Comparison of ENCODE assay signal across 8 cellular contexts in the genomic region with DNA sequence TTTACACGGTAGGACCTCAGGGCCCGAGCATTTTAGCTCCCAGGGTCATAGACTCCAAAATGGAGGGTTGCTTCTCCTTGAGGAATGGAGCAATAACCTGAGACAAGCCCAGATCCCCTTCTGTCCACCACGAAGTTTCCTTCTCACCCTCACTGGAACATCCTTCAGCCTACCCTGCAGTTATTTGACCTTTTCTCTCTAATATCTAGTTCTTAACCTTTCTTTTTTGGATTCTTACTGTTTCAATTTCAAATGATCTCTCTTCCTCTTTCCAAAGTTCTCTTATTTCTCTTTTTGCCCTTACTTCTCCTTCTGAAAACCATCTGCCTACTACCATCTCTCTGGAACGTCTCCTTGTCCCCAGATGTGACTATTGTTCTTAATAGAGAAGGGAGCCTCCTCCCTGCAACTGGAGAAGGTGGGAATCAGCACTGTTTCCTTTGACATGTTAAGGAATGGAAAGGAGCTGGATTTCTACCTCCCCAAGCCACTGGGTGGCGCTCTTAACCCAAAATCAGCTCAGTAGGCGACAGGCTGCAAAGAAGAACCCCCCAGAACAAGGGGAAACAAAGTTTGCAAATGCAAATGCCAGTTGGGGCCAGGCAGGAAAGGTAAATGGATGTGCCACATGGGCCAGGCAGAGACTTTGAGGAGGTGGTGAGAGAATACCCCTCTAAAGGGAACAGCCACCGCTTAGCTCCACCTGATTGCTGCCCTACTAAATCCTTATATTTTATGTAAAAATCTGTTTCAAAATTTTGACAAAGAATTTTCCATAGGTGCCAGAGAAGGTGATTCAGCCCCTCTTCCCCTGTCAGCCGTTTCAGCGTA. TPM values are rescaled to one million over a fixed set of nuclear protein-coding genes. Genes with fewer than 3 reads are reported as not detected.
A peak's percentile ranks its signal among the peaks of the same experiment; 100 is the strongest.
DNase-seq lines count a peak whose midpoint lies in the region; ATAC-seq and TF ChIP-seq lines count a peak whose summit lies in the region.

No MANE protein-coding gene starts in this region.

- H3K4me1 ChIP-seq in psoas muscle: no peaks in the 10 kb centered on the region

- TF ChIP-seq CTCF in foreskin fibroblast (IDR thresholded peaks at IDR 0.05; ENCODE audit: low read depth, low read length): peak; percentile 41
- TF ChIP-seq CTCF in psoas muscle (IDR thresholded peaks at IDR 0.05): peak; percentile 41

- H3K9me3 ChIP-seq in MG63 (no peaks in the 10 kb centered on the region), psoas muscle (no peaks in the 10 kb centered on the region)

- H3K36me3 ChIP-seq in MG63: no peaks in the 10 kb centered on the region
- H3K36me3 ChIP-seq in psoas muscle (ENCODE audit: insufficient read depth in 1 of 2, low read depth in 1 of 2): no peaks in the 10 kb centered on the region

- intact Hi-C loops in psoas muscle (cut with DNase I): no loop called here

- H3K27ac ChIP-seq in psoas muscle: no peak overlapping the region

- H3K27me3 ChIP-seq in MG63 (peaks cover 18% of the 10 kb centered on the region), psoas muscle (ENCODE audit: insufficient read depth in 3 of 3, low read length in 2 of 3) (no peaks in the 10 kb centered on the region)

- DNase-seq in DMS153 treated with DMSO at 0.1 percent for 48 hours (lab: John Stamatoyannopoulos, UW; ENCODE audit: unreplicated experiment): peak; percentile 7
- no peak for DNase-seq in DMS153 (lab: John Stamatoyannopoulos, UW)
- peak; percentile 12 for DNase-seq in MG63
- DNase-seq in activated CD8-positive, alpha-beta memory T cell treated with anti-CD3 and anti-CD28 coated beads for 48 hours (ENCODE audit: low read depth in 2 of 3, low spot score in 2 of 3): peak in 2 of 3 experiments; percentile 19 to 25
- DNase-seq in foreskin fibroblast: peak in 1 of 2 donors; percentile 65
- DNase-seq in psoas muscle: peak in 1 of 2 donors; percentile 22
- DNase-seq in NCI-H345 treated with DMSO at 0.1 percent for 48 hours (lab: John Stamatoyannopoulos, UW; ENCODE audit: unreplicated experiment): no peak

- H3K4me3 ChIP-seq in MG63: no peak overlapping the region
- H3K4me3 ChIP-seq in foreskin fibroblast (ENCODE audit: low read depth in 1 of 2, low read length in 2 of 2): no peak overlapping the region
- no peak overlapping the region for H3K4me3 ChIP-seq in psoas muscle

- ATAC-seq in psoas muscle (peak in 3 of 4 donors; percentile 39 to 59 (median 42)), esophagus mucosa (no peak)

- WGBS in psoas muscle, 3 donors: 40 to 46% (median 42%) methylated on average over 9 of the region's 9 CpGs

RNA-seq across cellular contexts. Expression of gene PDE1B, which starts 22.4 kb away (rescaled TPM):
- total RNA-seq in MG63 (2014; rRNA removed; shearing (Covaris generic); ENCODE audit: low replicate concordance): not detected in 2 replicates
- total RNA-seq in psoas muscle (1 to 10 TPM; 1.2 to 2.6 (median 1.7) TPM), esophagus mucosa (0.80 TPM)
- 1 to 10 TPM; 1.1 to 1.8 (median 1.1) TPM for polyA plus RNA-seq in psoas muscle

RNA-seq across cellular contexts. Expression of gene NCKAP1L, which starts 29.5 kb away (rescaled TPM):
- total RNA-seq in MG63 (2014; rRNA removed; shearing (Covaris generic); ENCODE audit: low replicate concordance): 0.07 and 0.23 TPM in 2 replicates
- total RNA-seq in psoas muscle: 1 to 10 TPM; 3.2 to 4.7 (median 4.1) TPM
- polyA plus RNA-seq in psoas muscle: under 1 TPM; 0.44 to 0.81 (median 0.75) TPM
- total RNA-seq in esophagus mucosa: 2.0 TPM

RNA-seq across cellular contexts. Expression of gene GTSF1, which starts 53.6 kb away (rescaled TPM):
- not detected in 2 replicates for total RNA-seq in MG63 (2014; rRNA removed; shearing (Covaris generic); ENCODE audit: low replicate concordance)
- total RNA-seq in psoas muscle (under 1 TPM in 1 of 4 donors, not detected in 3; 0.94 TPM), esophagus mucosa (not detected)
- not detected for polyA plus RNA-seq in psoas muscle

Comparison
In these comparisons a context has a peak if more than half of its experiments do, and no peak if none do; other contexts are left out.
1. DNase-seq: peak in DMS153 treated with DMSO at 0.1 percent for 48 hours (single experiment), MG63 (single experiment) and activated CD8-positive, alpha-beta memory T cell treated with anti-CD3 and anti-CD28 coated beads for 48 hours (2 of 3); none in DMS153 (single experiment) and NCI-H345 treated with DMSO at 0.1 percent for 48 hours (single experiment).